ENCODE assay signal across 14 cellular contexts in the genomic region with DNA sequence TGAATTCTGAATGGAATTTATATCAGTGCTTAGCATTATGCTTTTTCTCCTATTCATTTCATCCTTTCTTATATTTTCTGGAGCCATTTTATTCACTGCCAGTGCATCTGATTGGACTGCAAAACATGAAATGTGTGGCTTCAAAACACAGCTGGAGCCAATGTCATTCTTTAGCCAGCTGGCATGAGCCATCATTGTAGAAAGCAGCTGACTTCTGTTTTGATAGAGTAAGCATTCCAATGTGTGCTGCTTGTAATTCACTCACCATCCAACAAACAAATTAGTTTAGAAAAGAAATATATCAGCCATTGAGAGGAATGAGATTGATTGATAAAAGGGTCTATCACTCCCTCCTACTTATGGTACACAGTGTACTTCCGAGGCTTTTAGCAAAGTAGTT.
DNase-seq lines count a peak whose midpoint lies in the region; ATAC-seq and TF ChIP-seq lines count a peak whose summit lies in the region.
"Had no signal": no experiment of that assay in that cellular context is flagged by ENCODE, and none has a peak within 500 bp of the region (broad histone marks: within the 10 kb centered on the region; RNA-seq: fewer than 3 reads in every experiment).

No MANE protein-coding gene starts in this region.

- ATAC-seq in GM21360 (IDR thresholded peaks at IDR 0.05; ENCODE audit: unreplicated experiment) (no peak), HG03108 (IDR thresholded peaks at IDR 0.05; ENCODE audit: unreplicated experiment) (no peak)

- TF ChIP-seq CTCF in astrocyte of the cerebellum (IDR thresholded peaks at IDR 0.05; ENCODE audit: low read depth, low read length, missing control alignments) (no peak), fibroblast of pulmonary artery (IDR thresholded peaks at IDR 0.05; ENCODE audit: low read length, missing control alignments) (no peak)

- in situ Hi-C loops in astrocyte of the cerebellum (cut with HindIII; ENCODE audit: low sequenced_read_pairs), result no loop called here

- DNase-seq in Ammon's horn (ENCODE audit: low spot score) (peak; percentile 43), astrocyte of the cerebellum (ENCODE audit: low read depth) (peak; percentile 27), fibroblast of pulmonary artery (ENCODE audit: low read depth) (peak; percentile 6), occipital lobe (lab: John Stamatoyannopoulos, UW) (peak; percentile 3), NCI-H524 (lab: John Stamatoyannopoulos, UW) (no peak), SIG-M5 (lab: John Stamatoyannopoulos, UW) (no peak)
- DNase-seq: DMS153, NCI-H1436 treated with DMSO at 0.1 percent for 48 hours, NCI-H2107, NCI-H345, NCI-H748 treated with DMSO at 0.1 percent for 48 hours, SK-N-SH had no signal

- H3K4me3 ChIP-seq in astrocyte of the cerebellum (ENCODE audit: low read depth, low read length) (no peak overlapping the region), fibroblast of pulmonary artery (replicated peaks; ENCODE audit: low read depth, low read length) (no peak overlapping the region)

Comparison
In these comparisons a context has a peak if more than half of its experiments do, and no peak if none do; other contexts are left out.
1. DNase-seq: peak in Ammon's horn (single experiment), astrocyte of the cerebellum (single experiment), fibroblast of pulmonary artery (single experiment) and occipital lobe (single experiment); none in NCI-H524 (0 of 2) and SIG-M5 (single experiment).